Comparison of ENCODE assay signal across 9 cellular contexts in genomic region chr5:135332519-135333150, GRCh38.
A peak's percentile ranks its signal among the peaks of the same experiment; 100 is the strongest.
DNase-seq lines count a peak whose midpoint lies in the region; ATAC-seq, FAIRE-seq and TF ChIP-seq lines count a peak whose summit lies in the region.
"Had no signal": no experiment of that assay in that cellular context is flagged by ENCODE, and none has a peak within 500 bp of the region (broad histone marks: within the 10 kb centered on the region; RNA-seq: fewer than 3 reads in every experiment).

No MANE protein-coding gene starts in this region.

- no peak for TF ChIP-seq EP300 in H1 (IDR thresholded peaks at IDR 0.05; ENCODE audit: borderline replicate concordance in 1 of 2, low read depth in 2 of 2, low read length in 2 of 2)

- no peaks in the 10 kb centered on the region for H3K27me3 ChIP-seq in H7 (ENCODE audit: control insufficient read depth, insufficient read depth, low read length)
- no peaks in the 10 kb centered on the region for H3K27me3 ChIP-seq in OCI-LY1 (ENCODE audit: insufficient read depth, low read length)
- no peaks in the 10 kb centered on the region for H3K27me3 ChIP-seq in H1 (replicated peaks in 1 of 4; ENCODE audit: control insufficient read depth in 3 of 4, extremely low read depth in 1 of 4, insufficient read depth in 3 of 4, low read length in 3 of 4)
- no peaks in the 10 kb centered on the region for H3K27me3 ChIP-seq in naive thymus-derived CD4-positive, alpha-beta T cell (ENCODE audit: control insufficient read depth in 2 of 2, insufficient read depth in 2 of 2, low read length in 2 of 2)

- DNase-seq in D341Med (ENCODE audit: low spot score), result peak; percentile 65
- DNase-seq in H7, result peak; percentile 86
- no peak for DNase-seq in H1 (ENCODE audit: low read depth in 1 of 2, low spot score in 2 of 2)
- DNase-seq in naive thymus-derived CD4-positive, alpha-beta T cell, result peak in 6 of 9 donors; percentile 14 to 52 (median 46)
- no peak for DNase-seq in stimulated activated effector memory CD8-positive, alpha-beta T cell treated with anti-CD3 and anti-CD28 coated beads, Interleukin-12 subunit alpha, Interleukin-12 subunit beta, amount 100 ng/mL, for 72 hours (ENCODE audit: low spot score in 2 of 2)
- DNase-seq in stimulated activated CD4-positive, alpha-beta T cell treated with anti-CD3 and anti-CD28 coated beads, Interleukin-2, amount 100 ng/mL, for 24 hours, result no peak
- DNase-seq: T-cell had no signal

- H4K20me1 ChIP-seq in OCI-LY1 (ENCODE audit: insufficient read depth, low read length) (no peaks in the 10 kb centered on the region), H1 (replicated peaks in 1 of 2; ENCODE audit: control insufficient read depth in 1 of 2, insufficient read depth in 2 of 2, low read length in 2 of 2) (no peaks in the 10 kb centered on the region)

- peak; percentile 96 for FAIRE-seq in H1 (lab: Jason Lieb, UNC)

- no peak overlapping the region for H3K4ac ChIP-seq in H1 (replicated peaks; ENCODE audit: insufficient read length, low read depth, low read length)

- H2BK15ac ChIP-seq in H1 (ENCODE audit: low read length), result no peak overlapping the region

- H3K9me3 ChIP-seq in OCI-LY1 (ENCODE audit: low read length), result no peaks in the 10 kb centered on the region
- H3K9me3 ChIP-seq in H1 (ENCODE audit: insufficient read depth in 2 of 2, low read depth in 1 of 2, low read length in 1 of 2), result no peaks in the 10 kb centered on the region
- H3K9me3 ChIP-seq in naive thymus-derived CD4-positive, alpha-beta T cell (ENCODE audit: control insufficient read depth in 2 of 3, low read length in 3 of 3), result no peaks in the 10 kb centered on the region

- TF ChIP-seq RAD21 in H1 (IDR thresholded peaks at IDR 0.05 in 1 of 2, conservative IDR thresholded peaks at IDR 0.05 in 1 of 2; ENCODE audit: low read depth in 2 of 2, low read length in 2 of 2), result peak; percentile 70 to 73

- no peak overlapping the region for H3K18ac ChIP-seq in H1 (ENCODE audit: extremely low read depth, low read length)

- TF ChIP-seq CTCF in OCI-LY1 (IDR thresholded peaks at IDR 0.05; ENCODE audit: low read length) (peak; percentile 67), H1 (IDR thresholded peaks at IDR 0.05; ENCODE audit: control extremely low read depth in 1 of 3, insufficient read depth in 1 of 3, low read depth in 1 of 3, low read length in 3 of 3) (peak in 2 of 3 experiments; percentile 43 to 57; a peak in 2 of 4 replicates)

- intact Hi-C loops in naive thymus-derived CD4-positive, alpha-beta T cell (cut with micrococcal nuclease), result loop anchor here (1.0 to 5.0 kb wide), 6 partner anchors 141 to 594 kb away; partner anchors contain the start of genes CAMLG (in 1 of the 2) and PCBD2 (in 1 of the 2)

- H3K27me3 Mint-ChIP-seq in naive thymus-derived CD4-positive, alpha-beta T cell, result no peaks in the 10 kb centered on the region
- H3K27me3 Mint-ChIP-seq: T-cell had no signal

- H2BK12ac ChIP-seq in H1 (ENCODE audit: low read depth, low read length), result no peak overlapping the region

- H3K9me3 Mint-ChIP-seq in naive thymus-derived CD4-positive, alpha-beta T cell, result no peaks in the 10 kb centered on the region
- no peaks in the 10 kb centered on the region for H3K9me3 Mint-ChIP-seq in stimulated activated effector memory CD8-positive, alpha-beta T cell treated with anti-CD3 and anti-CD28 coated beads, Interleukin-12 subunit alpha, Interleukin-12 subunit beta, amount 100 ng/mL, for 72 hours
- H3K9me3 Mint-ChIP-seq: T-cell had no signal

- H4K8ac ChIP-seq in H1 (ENCODE audit: extremely low read depth, insufficient read depth, low read length), result no peak overlapping the region

- 38% methylated on average over 5 of the region's 5 CpGs; no CpG with 5 or more reads in 1 of the 2 experiments for WGBS in H1 (ENCODE audit: extremely low coverage in 1 of 2, insufficient coverage in 1 of 2, insufficient read length in 1 of 2, insufficient replicate concordance in 2 of 2, low coverage in 1 of 2, low lambda C conversion rate in 2 of 2, missing lambda C conversion rate in 1 of 2), 2 experiments

- no peak overlapping the region for H3K14ac ChIP-seq in H1 (ENCODE audit: insufficient read length)

- H3K4me2 ChIP-seq in OCI-LY1 (ENCODE audit: low read length), result no peak overlapping the region
- no peak overlapping the region for H3K4me2 ChIP-seq in H1 (ENCODE audit: insufficient read depth in 1 of 2, low read depth in 2 of 2, low read length in 2 of 2)

- H3K9me2 ChIP-seq in OCI-LY1 (ENCODE audit: low read depth, low read length), result no peaks in the 10 kb centered on the region

- H3K27ac ChIP-seq in OCI-LY1 (ENCODE audit: low read depth, low read length, poor library complexity, severe bottlenecking) (no peak overlapping the region), H1 (ENCODE audit: low read depth, low read length) (no peak overlapping the region)
- H3K27ac ChIP-seq in naive thymus-derived CD4-positive, alpha-beta T cell (ENCODE audit: low read depth, low read length), result no peak overlapping the region

- no peak overlapping the region for H2BK20ac ChIP-seq in H1 (ENCODE audit: low read length)

- H3K79me1 ChIP-seq in H1 (ENCODE audit: low read depth, low read length), result no peaks in the 10 kb centered on the region

- no peak for ATAC-seq in naive thymus-derived CD4-positive, alpha-beta T cell
- ATAC-seq in stimulated activated effector memory CD8-positive, alpha-beta T cell treated with anti-CD3 and anti-CD28 coated beads, Interleukin-12 subunit alpha, Interleukin-12 subunit beta, amount 100 ng/mL, for 72 hours, result no peak
- no peak for ATAC-seq in HG02840 (IDR thresholded peaks at IDR 0.05; ENCODE audit: low FRiP score, unreplicated experiment)

- no peak overlapping the region for H3K23ac ChIP-seq in H1 (ENCODE audit: insufficient read length)

- no peak for TF ChIP-seq POLR2A in H1 (IDR thresholded peaks at IDR 0.05; ENCODE audit: control extremely low read depth in 1 of 2, low read depth in 2 of 2, low read length in 2 of 2)

- H3K9ac ChIP-seq in OCI-LY1 (ENCODE audit: low read length), result no peak overlapping the region
- no peak overlapping the region for H3K9ac ChIP-seq in H1 (replicated peaks in 1 of 4; ENCODE audit: extremely low read depth in 1 of 4, low read depth in 3 of 4, low read length in 3 of 4)

- no peaks in the 10 kb centered on the region for H3K23me2 ChIP-seq in H1 (ENCODE audit: low read depth, low read length)

- POLR2A ChIA-PET in H1 (lab: Charles Lee; ENCODE audit: partially characterized antibody), result no interaction called here
- POLR2A ChIA-PET in naive thymus-derived CD4-positive, alpha-beta T cell (lab: Charles Lee), result no interaction called here

- no peak overlapping the region for H4K5ac ChIP-seq in H1 (ENCODE audit: insufficient read length, low read depth, low read length)

- H3K4me1 ChIP-seq in OCI-LY1 (ENCODE audit: insufficient read depth, low read length, severe bottlenecking) (no peaks in the 10 kb centered on the region), H1 (replicated peaks in 1 of 4; ENCODE audit: control insufficient read depth in 3 of 4, insufficient read depth in 4 of 4, low read length in 3 of 4) (no peaks in the 10 kb centered on the region)
- H3K4me1 ChIP-seq in naive thymus-derived CD4-positive, alpha-beta T cell (ENCODE audit: control insufficient read depth in 2 of 2, insufficient read depth in 2 of 2, low read length in 2 of 2), result no peaks in the 10 kb centered on the region

- H3K56ac ChIP-seq in H1 (replicated peaks; ENCODE audit: insufficient read length, low read depth, low read length), result no peak overlapping the region

- H3K4me3 Mint-ChIP-seq in naive thymus-derived CD4-positive, alpha-beta T cell, result no peak overlapping the region
- no peak overlapping the region for H3K4me3 Mint-ChIP-seq in stimulated activated effector memory CD8-positive, alpha-beta T cell treated with anti-CD3 and anti-CD28 coated beads, Interleukin-12 subunit alpha, Interleukin-12 subunit beta, amount 100 ng/mL, for 72 hours
- H3K4me3 Mint-ChIP-seq: T-cell had no signal

- CTCF ChIA-PET in H1 (lab: Charles Lee; ENCODE audit: partially characterized antibody), result interaction anchor here (0.6 to 2.6 kb wide), 21 partner anchors 9 to 297 kb away, joined by 3 to 19 read pairs (median 3); no protein-coding TSS in a partner anchor
- CTCF ChIA-PET in naive thymus-derived CD4-positive, alpha-beta T cell (lab: Charles Lee), result interaction anchor here (0.8 to 2.5 kb wide), 5 partner anchors 9 to 414 kb away, joined by 3 to 9 read pairs (median 5); no protein-coding TSS in a partner anchor

- H3K27ac Mint-ChIP-seq in naive thymus-derived CD4-positive, alpha-beta T cell, result no peak overlapping the region
- H3K27ac Mint-ChIP-seq in stimulated activated effector memory CD8-positive, alpha-beta T cell treated with anti-CD3 and anti-CD28 coated beads, Interleukin-12 subunit alpha, Interleukin-12 subunit beta, amount 100 ng/mL, for 72 hours, result no peak overlapping the region
- H3K27ac Mint-ChIP-seq: T-cell had no signal

- peaks cover 0 to 29% (median 0%) of the 10 kb centered on the region in 5 donors for H3K36me3 Mint-ChIP-seq in naive thymus-derived CD4-positive, alpha-beta T cell
- peaks cover 58% of the 10 kb centered on the region for H3K36me3 Mint-ChIP-seq in stimulated activated effector memory CD8-positive, alpha-beta T cell treated with anti-CD3 and anti-CD28 coated beads, Interleukin-12 subunit alpha, Interleukin-12 subunit beta, amount 100 ng/mL, for 72 hours

- no peaks in the 10 kb centered on the region for H3K79me2 ChIP-seq in OCI-LY1 (ENCODE audit: insufficient read depth, low read length)
- H3K79me2 ChIP-seq in H1 (ENCODE audit: control insufficient read depth in 1 of 2, insufficient read depth in 2 of 2, low read length in 2 of 2), result no peaks in the 10 kb centered on the region

- no peaks in the 10 kb centered on the region; the same call in none of the 2 replicates for H3K36me3 ChIP-seq in H7 (replicated peaks; ENCODE audit: control insufficient read depth, insufficient read depth, low read length)
- peaks cover 49% of the 10 kb centered on the region; the same call in 1 of the 2 replicates for H3K36me3 ChIP-seq in OCI-LY1 (ENCODE audit: insufficient read depth, low read length)
- H3K36me3 ChIP-seq in H1 (ENCODE audit: control insufficient read depth in 2 of 4, insufficient read depth in 4 of 4, low read length in 3 of 4), result no peaks in the 10 kb centered on the region; a peak in 1 of 8 replicates
- H3K36me3 ChIP-seq in naive thymus-derived CD4-positive, alpha-beta T cell (ENCODE audit: control insufficient read depth in 2 of 3, insufficient read depth in 3 of 3, low read length in 3 of 3), result peaks cover 0 to 42% (median 0%) of the 10 kb centered on the region in 3 experiments

- H2BK5ac ChIP-seq in H1 (ENCODE audit: low read depth, low read length), result no peak overlapping the region

- H2AFZ ChIP-seq in OCI-LY1 (ENCODE audit: low read length), result no peak overlapping the region
- H2AFZ ChIP-seq in H1 (ENCODE audit: low read length), result no peak overlapping the region

- H3K4me1 Mint-ChIP-seq in naive thymus-derived CD4-positive, alpha-beta T cell, result peaks cover 0 to 27% (median 0%) of the 10 kb centered on the region in 7 donors
- peaks cover 5% of the 10 kb centered on the region for H3K4me1 Mint-ChIP-seq in stimulated activated effector memory CD8-positive, alpha-beta T cell treated with anti-CD3 and anti-CD28 coated beads, Interleukin-12 subunit alpha, Interleukin-12 subunit beta, amount 100 ng/mL, for 72 hours

- H2AK5ac ChIP-seq in H1 (ENCODE audit: low read depth, low read length), result no peak overlapping the region

- no peak overlapping the region for H4K91ac ChIP-seq in H1 (replicated peaks; ENCODE audit: insufficient read length, low read length)

- H3K4me3 ChIP-seq in H7 (ENCODE audit: insufficient read depth, low read depth, low read length) (no peak overlapping the region), OCI-LY1 (ENCODE audit: low read depth, low read length, poor library complexity, severe bottlenecking) (no peak overlapping the region), H1 (ENCODE audit: extremely low read depth in 1 of 4, insufficient read depth in 2 of 4, low read depth in 3 of 4, low read length in 4 of 4) (no peak overlapping the region)
- no peak overlapping the region for H3K4me3 ChIP-seq in naive thymus-derived CD4-positive, alpha-beta T cell (ENCODE audit: low read length)

- H2BK120ac ChIP-seq in H1 (replicated peaks; ENCODE audit: low read depth, low read length), result no peak overlapping the region

- no peaks in the 10 kb centered on the region for H3F3A ChIP-seq in OCI-LY1 (ENCODE audit: insufficient read depth, low read length)

Comparison
In these comparisons a context has a peak if more than half of its experiments do, and no peak if none do; other contexts are left out.
1. DNase-seq: peak in D341Med (single experiment), H7 (single experiment) and naive thymus-derived CD4-positive, alpha-beta T cell (6 of 9); none in H1 (0 of 2), stimulated activated effector memory CD8-positive, alpha-beta T cell treated with anti-CD3 and anti-CD28 coated beads, Interleukin-12 subunit alpha, Interleukin-12 subunit beta, amount 100 ng/mL, for 72 hours (0 of 2) and stimulated activated CD4-positive, alpha-beta T cell treated with anti-CD3 and anti-CD28 coated beads, Interleukin-2, amount 100 ng/mL, for 24 hours (0 of 2).